ENCODE assay signal across 9 cellular contexts in the genomic region with DNA sequence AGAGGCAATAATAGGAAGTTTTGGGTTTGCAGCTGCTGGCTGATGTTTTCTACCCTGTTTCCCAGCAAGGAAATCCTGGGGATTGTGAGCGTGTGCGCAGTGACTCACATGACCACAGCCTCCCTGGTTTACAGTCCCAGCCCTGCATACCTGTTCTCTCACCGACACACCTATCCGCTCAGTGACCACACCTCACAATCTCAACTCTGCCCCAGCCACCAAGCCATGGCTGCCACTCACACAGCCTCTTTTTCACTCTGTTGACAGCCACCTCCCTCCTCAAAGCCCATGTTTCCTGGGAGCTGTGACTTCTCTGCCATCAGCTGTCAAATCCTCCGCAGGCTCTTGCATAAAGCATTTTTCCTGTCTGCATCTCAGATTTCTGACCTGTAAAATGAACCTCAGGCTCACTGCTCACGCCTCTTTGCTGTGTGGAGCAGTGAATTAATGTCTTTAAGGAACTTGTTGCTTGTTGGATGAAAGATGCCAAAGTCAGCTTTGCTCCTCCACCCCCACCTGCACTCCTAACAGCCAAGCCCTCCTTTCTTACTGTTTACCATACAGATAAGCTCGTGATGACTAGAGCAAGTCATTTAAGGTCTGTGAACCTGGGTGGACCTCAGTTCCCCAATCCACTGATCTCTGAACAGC. TPM values are rescaled to one million over a fixed set of nuclear protein-coding genes. Genes with fewer than 3 reads are reported as not detected.
DNase-seq lines count a peak whose midpoint lies in the region; TF ChIP-seq lines count a peak whose summit lies in the region.
"Had no signal": no experiment of that assay in that cellular context is flagged by ENCODE, and none has a peak within 500 bp of the region (broad histone marks: within the 10 kb centered on the region; RNA-seq: fewer than 3 reads in every experiment).

No MANE protein-coding gene starts in this region.

- H3K4me3 Mint-ChIP-seq in T-helper 1 cell treated with Interleukin-12 subunit alpha and Interleukin-12 subunit beta and Interleukin-4 antibody, amounts not matched to agents 30 μg/mL and 1 μg/mL, for 36 hours, result no peak overlapping the region

- no peak overlapping the region for H3K4me3 ChIP-seq in epithelial cell of esophagus (ENCODE audit: low read length)

- peak overlapping the region; percentile 23 for H3K27ac Mint-ChIP-seq in T-helper 1 cell treated with Interleukin-12 subunit alpha and Interleukin-12 subunit beta and Interleukin-4 antibody, amounts not matched to agents 30 μg/mL and 1 μg/mL, for 36 hours

- peaks cover 23% of the 10 kb centered on the region for H3K27me3 Mint-ChIP-seq in T-helper 1 cell treated with Interleukin-12 subunit alpha and Interleukin-12 subunit beta and Interleukin-4 antibody, amounts not matched to agents 30 μg/mL and 1 μg/mL, for 36 hours (ENCODE audit: low read depth)

- H3K4me1 Mint-ChIP-seq in T-helper 1 cell treated with Interleukin-12 subunit alpha and Interleukin-12 subunit beta and Interleukin-4 antibody, amounts not matched to agents 30 μg/mL and 1 μg/mL, for 36 hours (ENCODE audit: low read depth), result peaks cover 12% of the 10 kb centered on the region

- H3K9me3 Mint-ChIP-seq in T-helper 1 cell treated with Interleukin-12 subunit alpha and Interleukin-12 subunit beta and Interleukin-4 antibody, amounts not matched to agents 30 μg/mL and 1 μg/mL, for 36 hours, result no peaks in the 10 kb centered on the region

- no peaks in the 10 kb centered on the region for H3K36me3 Mint-ChIP-seq in T-helper 1 cell treated with Interleukin-12 subunit alpha and Interleukin-12 subunit beta and Interleukin-4 antibody, amounts not matched to agents 30 μg/mL and 1 μg/mL, for 36 hours (ENCODE audit: low read depth)

- DNase-seq in T-helper 1 cell (no peak), epithelial cell of esophagus (ENCODE audit: low read depth) (peak; percentile 99), mucosa of gallbladder (ENCODE audit: low spot score) (peak; percentile 74), ecto neural progenitor cell (ENCODE audit: low spot score) (no peak), NCI-H446 (lab: John Stamatoyannopoulos, UW) (no peak), cortex of kidney (lab: John Stamatoyannopoulos, UW) (no peak)
- DNase-seq in stimulated activated naive CD4-positive, alpha-beta T cell (lab: John Stamatoyannopoulos, UW), result no peak
- DNase-seq: activated CD4-positive, CD25-positive, alpha-beta regulatory T cell had no signal

- no peak for TF ChIP-seq CTCF in epithelial cell of esophagus (IDR thresholded peaks at IDR 0.05; ENCODE audit: insufficient read depth, low read depth, low read length, missing control alignments)

RNA-seq across cellular contexts. Expression of a gene that starts 43.5 kb away (rescaled TPM):
- total RNA-seq in mucosa of gallbladder, result 26.4 TPM

Comparison
In these comparisons a context has a peak if more than half of its experiments do, and no peak if none do; other contexts are left out.
1. DNase-seq: peak in epithelial cell of esophagus (single experiment) and mucosa of gallbladder (single experiment); none in T-helper 1 cell (0 of 5), ecto neural progenitor cell (single experiment), NCI-H446 (0 of 2), stimulated activated naive CD4-positive, alpha-beta T cell (0 of 6) and cortex of kidney (single experiment).